30 cellular contexts compared by ENCODE assay signal in genomic region chr1:169884616-169885015, GRCh38.
"Had no signal": no experiment of that assay in that cellular context is flagged by ENCODE, and none has a peak within 500 bp of the region (broad histone marks: within the 10 kb centered on the region; RNA-seq: fewer than 3 reads in every experiment).

No MANE protein-coding gene starts in this region.

- FAIRE-seq: endometrium had no signal

- H3K27ac Mint-ChIP-seq: nephron progenitor cell; stimulated activated effector memory CD8-positive, alpha-beta T cell treated with anti-CD3 and anti-CD28 coated beads, Interleukin-12 subunit alpha, Interleukin-12 subunit beta, amount 100 ng/mL, for 72 hours; type B pancreatic cell had no signal

- H3K27me3 ChIP-seq: foreskin keratinocyte, gastroesophageal sphincter, heart right ventricle, ovary, right lobe of liver, testis, tibial artery had no signal

- ATAC-seq: effector memory CD8-positive, alpha-beta T cell; foreskin keratinocyte; gastroesophageal sphincter; heart right ventricle; left colon; left ventricle myocardium superior; lower lobe of right lung; naive thymus-derived CD8-positive, alpha-beta T cell; psoas muscle; right lobe of liver; stimulated activated effector memory CD8-positive, alpha-beta T cell treated with anti-CD3 and anti-CD28 coated beads, Interleukin-12 subunit alpha, Interleukin-12 subunit beta, amount 100 ng/mL, for 72 hours; stimulated activated naive CD8-positive, alpha-beta T cell treated with anti-CD3 and anti-CD28 coated beads, Interleukin-15, Interleukin-2, amounts not matched to agents 100 U/mL and 50 U/mL, for 24 hours had no signal

- DNase-seq: cerebellar nuclear complex; cortex of kidney; effector memory CD8-positive, alpha-beta T cell; glutamatergic neuron; heart right ventricle; hippocampal formation; islet precursor cell; kidney glomerular epithelial cell; left colon; left ventricle myocardium superior; lower lobe of right lung; naive thymus-derived CD8-positive, alpha-beta T cell; nephron progenitor cell; nucleus accumbens; ovary; posterior cingulate gyrus; psoas muscle; right lobe of liver; stimulated activated CD4-positive, alpha-beta T cell treated with anti-CD3 and anti-CD28 coated beads, Interleukin-2, amount 100 ng/mL, for 24 hours; stimulated activated CD4-positive, alpha-beta T cell treated with anti-CD3 and anti-CD28 coated beads, Interleukin-4, amount 100 ng/mL, for 24 hours; stimulated activated naive CD8-positive, alpha-beta T cell treated with anti-CD3 and anti-CD28 coated beads, Interleukin-15, Interleukin-2, amounts not matched to agents 100 U/mL and 50 U/mL, for 24 hours; substantia nigra; testis; tibial artery had no signal

- H3K27me3 Mint-ChIP-seq: effector memory CD8-positive, alpha-beta T cell; naive thymus-derived CD8-positive, alpha-beta T cell; type B pancreatic cell had no signal

- H3K4me1 ChIP-seq: foreskin keratinocyte, testis, tibial artery had no signal

- H3K27ac ChIP-seq: foreskin keratinocyte, gastroesophageal sphincter, heart right ventricle, lower lobe of right lung, ovary, psoas muscle, right lobe of liver, testis, tibial artery had no signal

- H3K9me3 Mint-ChIP-seq: effector memory CD8-positive, alpha-beta T cell; naive thymus-derived CD8-positive, alpha-beta T cell; nephron progenitor cell; stimulated activated effector memory CD8-positive, alpha-beta T cell treated with anti-CD3 and anti-CD28 coated beads, Interleukin-12 subunit alpha, Interleukin-12 subunit beta, amount 100 ng/mL, for 72 hours; type B pancreatic cell had no signal

- H3K36me3 ChIP-seq: ovary had no signal

- H3K4me3 ChIP-seq: gastroesophageal sphincter, heart right ventricle, lower lobe of right lung, ovary, psoas muscle, right lobe of liver, smooth muscle cell, testis, tibial artery had no signal

- H3K4me2 ChIP-seq: smooth muscle cell had no signal

- H3K4me3 Mint-ChIP-seq: effector memory CD8-positive, alpha-beta T cell; naive thymus-derived CD8-positive, alpha-beta T cell; nephron progenitor cell; stimulated activated effector memory CD8-positive, alpha-beta T cell treated with anti-CD3 and anti-CD28 coated beads, Interleukin-12 subunit alpha, Interleukin-12 subunit beta, amount 100 ng/mL, for 72 hours; type B pancreatic cell had no signal

- H3K9me3 ChIP-seq: gastroesophageal sphincter, heart right ventricle, lower lobe of right lung, ovary, psoas muscle, right lobe of liver, testis, tibial artery had no signal
